Comparison of ENCODE assay signal across 10 cellular contexts in the genomic region with DNA sequence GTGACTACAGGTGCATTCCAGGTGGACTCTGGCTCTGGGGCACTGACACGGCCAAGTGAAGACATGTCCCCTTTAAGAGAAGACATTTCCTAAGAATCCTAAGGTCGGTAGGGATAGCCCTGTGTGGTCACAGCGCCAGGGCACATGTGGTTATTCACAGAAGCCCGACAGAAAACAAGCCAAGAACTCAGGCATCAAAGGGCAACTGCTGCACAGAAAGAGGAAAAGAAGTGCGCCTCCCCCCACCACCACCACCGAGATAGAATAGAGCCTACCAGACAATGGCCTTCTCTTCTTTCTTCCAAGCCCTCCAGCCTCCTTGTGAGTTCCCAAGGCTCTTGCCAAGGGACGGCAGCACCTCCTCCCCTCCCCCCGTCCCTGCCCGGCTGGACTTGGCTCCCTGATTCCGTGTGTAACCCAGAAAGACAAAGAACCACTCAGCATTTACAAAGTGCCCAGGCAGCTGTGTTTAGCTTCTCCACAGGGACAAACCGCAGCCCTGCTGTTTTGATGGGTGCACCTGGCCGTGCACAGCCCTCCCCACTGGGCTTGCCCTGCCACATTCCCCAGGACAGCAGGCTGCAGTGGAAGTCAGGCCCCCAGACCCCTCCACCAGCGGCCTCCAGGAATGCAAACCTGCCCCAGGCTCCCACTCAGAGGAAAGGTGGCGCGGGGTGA. TPM values are rescaled to one million over a fixed set of nuclear protein-coding genes. Genes with fewer than 3 reads are reported as not detected.
DNase-seq lines count a peak whose midpoint lies in the region; ATAC-seq and TF ChIP-seq lines count a peak whose summit lies in the region.
"Had no signal": no experiment of that assay in that cellular context is flagged by ENCODE, and none has a peak within 500 bp of the region (broad histone marks: within the 10 kb centered on the region; RNA-seq: fewer than 3 reads in every experiment).

No MANE protein-coding gene starts in this region.

- in situ Hi-C loops in IMR-90 (cut with MboI; ENCODE audit: low sequenced_read_pairs), result no loop called here

- no peak for ATAC-seq in IMR-90 (ENCODE audit: low read depth)
- ATAC-seq in GM21737 (IDR thresholded peaks at IDR 0.05; ENCODE audit: unreplicated experiment), result no peak
- no peak for ATAC-seq in GM19328 (IDR thresholded peaks at IDR 0.05; ENCODE audit: unreplicated experiment)

- H3K18ac ChIP-seq in IMR-90 (ENCODE audit: low read depth, low read length), result no peak overlapping the region

- H3K9me1 ChIP-seq in IMR-90 (ENCODE audit: insufficient read depth, low read length), result no peaks in the 10 kb centered on the region

- H3K4me3 ChIP-seq in IMR-90 (ENCODE audit: insufficient read depth, low read depth, low read length), result no peak overlapping the region
- peak overlapping the region; percentile 45 for H3K4me3 ChIP-seq in iPS-20b (ENCODE audit: low read length)
- no peak overlapping the region for H3K4me3 ChIP-seq in smooth muscle cell
- H3K4me3 ChIP-seq: thoracic aorta had no signal

- TF ChIP-seq CTCF in IMR-90 (conservative IDR thresholded peaks at IDR 0.05; ENCODE audit: low read depth, low read length) (no peak), smooth muscle cell (IDR thresholded peaks at IDR 0.05; ENCODE audit: borderline replicate concordance, insufficient read depth, poor library complexity, severe bottlenecking) (no peak)

- H2AFZ ChIP-seq in IMR-90 (replicated peaks; ENCODE audit: low read length, poor library complexity) (no peak overlapping the region), smooth muscle cell (ENCODE audit: low read depth) (no peak overlapping the region)

- no peak overlapping the region for H2BK120ac ChIP-seq in IMR-90 (ENCODE audit: low read depth, low read length)

- no peak overlapping the region for H2AK5ac ChIP-seq in IMR-90 (ENCODE audit: low read depth, low read length)

- no peaks in the 10 kb centered on the region for H3K79me1 ChIP-seq in IMR-90 (ENCODE audit: low read depth in 1 of 2, low read length in 2 of 2)

- 0% methylated on average over 1 of the region's 15 CpGs; no CpG with 5 or more reads in 1 of the 2 experiments for WGBS in IMR-90 (ENCODE audit: extremely low coverage in 2 of 2, insufficient read length in 1 of 2), 2 experiments
- 32% methylated on average over 13 of the region's 15 CpGs for WGBS in smooth muscle cell (ENCODE audit: low lambda C conversion rate)

- H3K4me2 ChIP-seq in IMR-90 (ENCODE audit: low read depth, low read length), result no peak overlapping the region
- peak overlapping the region; percentile 43 for H3K4me2 ChIP-seq in smooth muscle cell

- H3K79me2 ChIP-seq in smooth muscle cell (ENCODE audit: low read depth), result no peaks in the 10 kb centered on the region

- H3F3A ChIP-seq in smooth muscle cell (ENCODE audit: low read depth), result peaks cover 6% of the 10 kb centered on the region

- no peak overlapping the region for H4K5ac ChIP-seq in IMR-90 (ENCODE audit: low read depth, low read length)

- H2BK5ac ChIP-seq in IMR-90 (ENCODE audit: low read depth, low read length, poor library complexity, severe bottlenecking), result no peak overlapping the region

- peak overlapping the region; percentile 70 for H2AK9ac ChIP-seq in IMR-90 (replicated peaks; ENCODE audit: low read depth, low read length, poor library complexity)

- no TSS peak for BruUV-seq in IMR-90 (replicated peaks; lab: Mats Ljungman, UMichigan)

- H3K9me3 ChIP-seq in IMR-90 (ENCODE audit: control insufficient read depth, insufficient read depth, low read length), result no peaks in the 10 kb centered on the region
- no peaks in the 10 kb centered on the region for H3K9me3 ChIP-seq in iPS-20b (ENCODE audit: insufficient read depth, low read depth, low read length)
- H3K9me3 ChIP-seq in smooth muscle cell (replicated peaks; ENCODE audit: low read depth), result no peaks in the 10 kb centered on the region
- H3K9me3 ChIP-seq: thoracic aorta had no signal

- H3K14ac ChIP-seq in IMR-90 (replicated peaks; ENCODE audit: low read depth, low read length), result no peak overlapping the region

- H3K27ac ChIP-seq in IMR-90 (ENCODE audit: insufficient read depth, low read length), result no peak overlapping the region
- H3K27ac ChIP-seq in iPS-20b (ENCODE audit: low read length), result peak overlapping the region; percentile 76
- H3K27ac ChIP-seq in smooth muscle cell (ENCODE audit: low read depth), result no peak overlapping the region
- H3K27ac ChIP-seq: thoracic aorta had no signal

- no peak for TF ChIP-seq RAD21 in IMR-90 (IDR thresholded peaks at IDR 0.05; ENCODE audit: low read length)

- no peaks in the 10 kb centered on the region for H3K4me1 ChIP-seq in IMR-90 (ENCODE audit: control insufficient read depth, insufficient read depth, low read length)
- peaks cover 35% of the 10 kb centered on the region; the same call in 1 of the 2 replicates for H3K4me1 ChIP-seq in iPS-20b (ENCODE audit: insufficient read depth, low read length)
- H3K4me1 ChIP-seq in smooth muscle cell (ENCODE audit: low read depth), result peaks cover 28% of the 10 kb centered on the region

- no peak overlapping the region for H2BK20ac ChIP-seq in IMR-90 (ENCODE audit: low read depth, low read length)

- POLR2A ChIA-PET in IMR-90 (lab: Charles Lee; ENCODE audit: unreplicated experiment), result no interaction called here

- H3K27me3 ChIP-seq in IMR-90 (ENCODE audit: control insufficient read depth, insufficient read depth, low read length) (no peaks in the 10 kb centered on the region; the same call in 1 of the 2 replicates), iPS-20b (ENCODE audit: insufficient read depth, low read length) (no peaks in the 10 kb centered on the region), smooth muscle cell (ENCODE audit: low read depth) (no peaks in the 10 kb centered on the region)

- H3K23ac ChIP-seq in IMR-90 (ENCODE audit: low read depth, low read length), result no peak overlapping the region

- dilution Hi-C loops in IMR-90 (cut with HindIII; ENCODE audit: low sequenced_read_pairs, unreplicated experiment), result no loop called here

- H3K4ac ChIP-seq in IMR-90 (ENCODE audit: low read depth, low read length), result no peak overlapping the region

- H3K56ac ChIP-seq in IMR-90 (ENCODE audit: extremely low read depth, insufficient read depth, low read length), result no peak overlapping the region

- no peak for TF ChIP-seq POLR2A in IMR-90 (IDR thresholded peaks at IDR 0.05; ENCODE audit: low read depth, low read length)

- H2BK15ac ChIP-seq in IMR-90 (ENCODE audit: low read depth, low read length), result no peak overlapping the region

- H3K9ac ChIP-seq in IMR-90 (ENCODE audit: low read depth, low read length), result no peak overlapping the region
- H3K9ac ChIP-seq in iPS-20b (ENCODE audit: low read depth, low read length), result peak overlapping the region; percentile 54; the same call in 1 of the 2 replicates
- H3K9ac ChIP-seq in smooth muscle cell (ENCODE audit: low read depth), result no peak overlapping the region

- H4K8ac ChIP-seq in IMR-90 (ENCODE audit: low read depth in 2 of 2, low read length in 2 of 2), result no peak overlapping the region

- intact Hi-C loops in IMR-90 (cut with micrococcal nuclease), result loop anchor here (10.0 kb wide), 1 partner anchor 1367 kb away; no protein-coding TSS in a partner anchor

- H3K36me3 ChIP-seq in IMR-90 (ENCODE audit: control insufficient read depth, insufficient read depth, low read length) (no peaks in the 10 kb centered on the region), iPS-20b (ENCODE audit: insufficient read depth, low read depth, low read length) (peaks cover 7% of the 10 kb centered on the region; the same call in 1 of the 2 replicates), smooth muscle cell (ENCODE audit: low read depth) (no peaks in the 10 kb centered on the region)
- H3K36me3 ChIP-seq: thoracic aorta had no signal

- H4K91ac ChIP-seq in IMR-90 (ENCODE audit: insufficient read depth, low read depth, low read length), result no peak overlapping the region

- H4K20me1 ChIP-seq in IMR-90 (ENCODE audit: insufficient read depth, low read length) (no peaks in the 10 kb centered on the region), smooth muscle cell (ENCODE audit: low read depth) (no peaks in the 10 kb centered on the region)

- CTCF ChIA-PET in IMR-90 (lab: Yijun Ruan, JAX), result no interaction called here

- no peak for DNase-seq in IMR-90
- peak; percentile 71 for DNase-seq in RPMI7951 (ENCODE audit: low read depth)
- no peak for DNase-seq in smooth muscle cell (lab: John Stamatoyannopoulos, UW; ENCODE audit: unreplicated experiment)
- no peak for DNase-seq in stimulated activated CD4-positive, alpha-beta T cell treated with anti-CD3 and anti-CD28 coated beads, Interleukin-2, amount 100 ng/mL, for 24 hours
- DNase-seq in dermis blood vessel endothelial cell, result no peak
- DNase-seq: stimulated activated CD4-positive, alpha-beta T cell treated with anti-CD3 and anti-CD28 coated beads, Interleukin-15, amount 100 ng/mL, for 24 hours had no signal

TF ChIP-seq in IMR-90, 13 proteins besides CTCF, POLR2A, EP300 and RAD21:
- TF ChIP-seq MAZ (IDR thresholded peaks at IDR 0.05; ENCODE audit: borderline replicate concordance, low read depth, low read length), result no peak
TF ChIP-seq in IMR-90: peak in this region for 0.

RNA-seq across cellular contexts. Expression of a gene that starts 30.2 kb away (rescaled TPM):
- total RNA-seq in IMR-90 (2012; rRNA removed), result not detected in 2 replicates
- polyA plus RNA-seq in IMR-90 (2012; rRNA removed), result not detected in 2 replicates
- polyA plus RNA-seq in IMR-90 (2012; cell fraction: cytosol; rRNA removed), result not detected in 2 replicates
- 0.02 TPM in 2 replicates for polyA plus RNA-seq in IMR-90 (2012; cell fraction: nucleus; rRNA removed; ENCODE audit: low replicate concordance)
- total RNA-seq in RPMI7951 (2014; rRNA removed; shearing (Covaris generic)), result 0.39 TPM in 1 of 2 replicates, not detected in the other
- 1.3 and 2.0 TPM in 2 replicates for total RNA-seq in smooth muscle cell
- polyA plus RNA-seq in smooth muscle cell, result 0.39 and 1.3 TPM in 2 replicates
- total RNA-seq in dermis blood vessel endothelial cell, result not detected in 2 replicates

RNA-seq across cellular contexts. Expression of a gene that starts 51.7 kb away (rescaled TPM):
- total RNA-seq in IMR-90 (2012; rRNA removed) (1.9 and 2.5 TPM in 2 replicates), smooth muscle cell (1.3 and 4.6 TPM in 2 replicates), dermis blood vessel endothelial cell (10.0 and 10.4 TPM in 2 replicates)
- polyA plus RNA-seq in IMR-90 (2012; rRNA removed) (0.56 and 1.0 TPM in 2 replicates), smooth muscle cell (2.0 and 3.5 TPM in 2 replicates)
- polyA plus RNA-seq in IMR-90 (2012; cell fraction: cytosol; rRNA removed), result 0.53 and 0.63 TPM in 2 replicates
- 2.0 and 4.9 TPM in 2 replicates for polyA plus RNA-seq in IMR-90 (2012; cell fraction: nucleus; rRNA removed; ENCODE audit: low replicate concordance)
- total RNA-seq in RPMI7951 (2014; rRNA removed; shearing (Covaris generic)), result 12.3 and 15.4 TPM in 2 replicates
